20 cellular contexts compared by ENCODE assay signal in genomic region chr7:63047546-63047945, GRCh38.
DNase-seq lines count a peak whose midpoint lies in the region; ATAC-seq and TF ChIP-seq lines count a peak whose summit lies in the region.
"Had no signal": no experiment of that assay in that cellular context is flagged by ENCODE, and none has a peak within 500 bp of the region (broad histone marks: within the 10 kb centered on the region; RNA-seq: fewer than 3 reads in every experiment).

No MANE protein-coding gene starts in this region.

- H2AFZ ChIP-seq in mammary epithelial cell (ENCODE audit: low read depth, low read length): no peak overlapping the region

- intact Hi-C loops in cardiac septum (cut with DNase I): no loop called here
- intact Hi-C loops in Right ventricle myocardium superior (cut with DNase I): no loop called here
- intact Hi-C loops in posterior vena cava (cut with DNase I): no loop called here
- intact Hi-C loops in mammary epithelial cell (cut with micrococcal nuclease): no loop called here

- no peak overlapping the region for H3K9ac ChIP-seq in mammary epithelial cell (ENCODE audit: insufficient read depth, low read length)
- H3K9ac ChIP-seq: BLaER1 treated with 17β-estradiol and CSF1 and Interleukin-3, amounts not matched to agents 10 nM and 100 nM had no signal

- H3K4me3 ChIP-seq in HAP-1 (no peak overlapping the region), mammary epithelial cell (replicated peaks in 1 of 3; ENCODE audit: insufficient read depth in 1 of 3, low read depth in 2 of 3, low read length in 3 of 3) (no peak overlapping the region)
- H3K4me3 ChIP-seq: A549; BLaER1 treated with 17β-estradiol and CSF1 and Interleukin-3, amounts not matched to agents 10 nM and 100 nM; GM12878 had no signal

- no peaks in the 10 kb centered on the region for H3K79me2 ChIP-seq in mammary epithelial cell (ENCODE audit: insufficient read depth, low read length)

- no peak overlapping the region for H3K4me2 ChIP-seq in mammary epithelial cell (ENCODE audit: insufficient read depth, low read depth, low read length)
- H3K4me2 ChIP-seq: A549; BLaER1 treated with 17β-estradiol and CSF1 and Interleukin-3, amounts not matched to agents 10 nM and 100 nM had no signal

- no peak overlapping the region for H3K27ac ChIP-seq in mammary epithelial cell (ENCODE audit: insufficient read depth, low read depth, low read length)
- H3K27ac ChIP-seq: 22Rv1; A549; BLaER1 treated with 17β-estradiol and CSF1 and Interleukin-3, amounts not matched to agents 10 nM and 100 nM; C4-2B had no signal

- dilution Hi-C loops in mammary epithelial cell (cut with HindIII; ENCODE audit: low sequenced_read_pairs): no loop called here

- H3K4me1 ChIP-seq in HAP-1 (no peaks in the 10 kb centered on the region), mammary epithelial cell (ENCODE audit: insufficient read depth, low read length) (no peaks in the 10 kb centered on the region)
- H3K4me1 ChIP-seq: A549; BLaER1 treated with 17β-estradiol and CSF1 and Interleukin-3, amounts not matched to agents 10 nM and 100 nM; Caco-2 had no signal

- no peak for TF ChIP-seq CTCF in mammary epithelial cell (conservative IDR thresholded peaks at IDR 0.05 in 1 of 2, IDR thresholded peaks at IDR 0.05 in 1 of 2; ENCODE audit: extremely low read depth in 1 of 2, insufficient read depth in 1 of 2, low read depth in 1 of 2, low read length in 2 of 2)

- H3K36me3 ChIP-seq in HAP-1 (replicated peaks): no peaks in the 10 kb centered on the region
- no peaks in the 10 kb centered on the region for H3K36me3 ChIP-seq in mammary epithelial cell (ENCODE audit: insufficient read depth, low read length)
- H3K36me3 ChIP-seq: BLaER1 treated with 17β-estradiol and CSF1 and Interleukin-3, amounts not matched to agents 10 nM and 100 nM had no signal

- no peaks in the 10 kb centered on the region for H4K20me1 ChIP-seq in mammary epithelial cell (ENCODE audit: insufficient read depth, low read length)
- H4K20me1 ChIP-seq: BLaER1 treated with 17β-estradiol and CSF1 and Interleukin-3, amounts not matched to agents 10 nM and 100 nM had no signal

- WGBS in mammary epithelial cell (ENCODE audit: low coverage, missing lambda C conversion rate): 13% methylated on average over 2 of the region's 3 CpGs

- no TSS peak for BruUV-seq in mammary epithelial cell (replicated peaks; lab: Mats Ljungman, UMichigan)

- peak; percentile 19 for DNase-seq in cardiac septum (ENCODE audit: low spot score)
- no peak for DNase-seq in Right ventricle myocardium superior
- DNase-seq in posterior vena cava (ENCODE audit: low spot score): peak; percentile 69
- no peak for DNase-seq in HAP-1 (ENCODE audit: low spot score in 2 of 2)
- no peak for DNase-seq in mammary epithelial cell
- DNase-seq: AML-193; Caco-2; Calu3; CD4-positive, alpha-beta T cell; CD8-positive, alpha-beta T cell; DMS53; DMS79; DND-41; EL; GDM1 had no signal

- H3K27me3 ChIP-seq in HAP-1 (ENCODE audit: low read depth) (no peaks in the 10 kb centered on the region), mammary epithelial cell (ENCODE audit: insufficient read depth, low read length) (no peaks in the 10 kb centered on the region)
- H3K27me3 ChIP-seq: BLaER1 treated with 17β-estradiol and CSF1 and Interleukin-3, amounts not matched to agents 10 nM and 100 nM had no signal

- in situ Hi-C loops in HAP-1 (cut with MboI; ENCODE audit: low sequenced_read_pairs) (no loop called here), mammary epithelial cell (cut with MboI; ENCODE audit: low sequenced_read_pairs in 2 of 2) (no loop called here)

- no peaks in the 10 kb centered on the region for H3K9me3 ChIP-seq in HAP-1
- H3K9me3 ChIP-seq in mammary epithelial cell (replicated peaks; ENCODE audit: insufficient read depth, low read length): peaks cover 42% of the 10 kb centered on the region
- H3K9me3 ChIP-seq: Caco-2 had no signal

- CTCF ChIA-PET in mammary epithelial cell (lab: Charles Lee; ENCODE audit: low non-redundant PET): no interaction called here

- ATAC-seq in Right ventricle myocardium superior (ENCODE audit: poor library complexity): no peak
- ATAC-seq: A549; CD8-positive, alpha-beta T cell; GM12878 had no signal

Comparison
In these comparisons a context has a peak if more than half of its experiments do, and no peak if none do; other contexts are left out.
1. DNase-seq: peak in cardiac septum (single experiment) and posterior vena cava (single experiment); none in Right ventricle myocardium superior (single experiment), HAP-1 (0 of 2) and mammary epithelial cell (single experiment).